ENCODE assay signal across 8 cellular contexts in genomic region chr5:171606414-171607024, GRCh38.
DNase-seq lines count a peak whose midpoint lies in the region; ATAC-seq and TF ChIP-seq lines count a peak whose summit lies in the region.

No MANE protein-coding gene starts in this region.

- no peak for DNase-seq in activated CD8-positive, alpha-beta T cell treated with anti-CD3 and anti-CD28 coated beads for 36 hours
- no peak for DNase-seq in activated CD8-positive, alpha-beta T cell treated with anti-CD3 and anti-CD28 coated beads, Interleukin-2, amount 10 ng/mL, durations not matched to agents 7 days and 5 days
- DNase-seq in MV-4-11 (lab: John Stamatoyannopoulos, UW) (peak; percentile 5), dermis blood vessel endothelial cell (peak; percentile 25)
- no peak for DNase-seq in stimulated activated naive CD8-positive, alpha-beta T cell treated with anti-CD3 and anti-CD28 coated beads, Interleukin-15, amount 100 ng/mL, for 72 hours

- POLR2A ChIA-PET in activated CD8-positive, alpha-beta T cell treated with anti-CD3 and anti-CD28 coated beads for 36 hours (lab: Charles Lee): interaction anchor here (0.6 kb wide), 1 partner anchor 1246 kb away, joined by 3 read pairs; no protein-coding TSS in a partner anchor
- POLR2A ChIA-PET in activated CD8-positive, alpha-beta T cell treated with anti-CD3 and anti-CD28 coated beads, Interleukin-2, amount 10 ng/mL, durations not matched to agents 7 days and 5 days (lab: Charles Lee): no interaction called here

- H3K9me3 Mint-ChIP-seq in activated CD8-positive, alpha-beta T cell treated with anti-CD3 and anti-CD28 coated beads for 36 hours: peaks cover 4% of the 10 kb centered on the region
- peaks cover 5% of the 10 kb centered on the region for H3K9me3 Mint-ChIP-seq in activated CD8-positive, alpha-beta T cell treated with anti-CD3 and anti-CD28 coated beads, Interleukin-2, amount 10 ng/mL, durations not matched to agents 7 days and 5 days (ENCODE audit: insufficient read depth)
- H3K9me3 Mint-ChIP-seq in stimulated activated naive CD8-positive, alpha-beta T cell treated with anti-CD3 and anti-CD28 coated beads, Interleukin-15, amount 100 ng/mL, for 72 hours: peaks cover 14 to 20% of the 10 kb centered on the region in 2 donors
- H3K9me3 Mint-ChIP-seq in activated T-helper 17 cell treated with anti-CD3 and anti-CD28 coated beads, Interleukin-2, amount 50 U/mL, for 72 hours: peaks cover 6% of the 10 kb centered on the region

- ATAC-seq in activated CD8-positive, alpha-beta T cell treated with anti-CD3 and anti-CD28 coated beads for 36 hours: no peak
- ATAC-seq in activated CD8-positive, alpha-beta T cell treated with anti-CD3 and anti-CD28 coated beads, Interleukin-2, amount 10 ng/mL, durations not matched to agents 7 days and 5 days: no peak
- ATAC-seq in stimulated activated naive CD8-positive, alpha-beta T cell treated with anti-CD3 and anti-CD28 coated beads, Interleukin-15, amount 100 ng/mL, for 72 hours: peak; percentile 55
- ATAC-seq in HG03432 (IDR thresholded peaks at IDR 0.05; ENCODE audit: unreplicated experiment) (no peak), GM18907 (IDR thresholded peaks at IDR 0.05; ENCODE audit: unreplicated experiment) (no peak)
- ATAC-seq in activated T-helper 17 cell treated with anti-CD3 and anti-CD28 coated beads, Interleukin-2, amount 50 U/mL, for 72 hours (replicated peaks): no peak

- peaks cover 2% of the 10 kb centered on the region for H3K4me1 Mint-ChIP-seq in activated CD8-positive, alpha-beta T cell treated with anti-CD3 and anti-CD28 coated beads for 36 hours (ENCODE audit: low read depth)
- H3K4me1 Mint-ChIP-seq in activated CD8-positive, alpha-beta T cell treated with anti-CD3 and anti-CD28 coated beads, Interleukin-2, amount 10 ng/mL, durations not matched to agents 7 days and 5 days (ENCODE audit: low read depth): no peaks in the 10 kb centered on the region
- H3K4me1 Mint-ChIP-seq in stimulated activated naive CD8-positive, alpha-beta T cell treated with anti-CD3 and anti-CD28 coated beads, Interleukin-15, amount 100 ng/mL, for 72 hours: peaks cover 5% of the 10 kb centered on the region
- H3K4me1 Mint-ChIP-seq in activated T-helper 17 cell treated with anti-CD3 and anti-CD28 coated beads, Interleukin-2, amount 50 U/mL, for 72 hours: no peaks in the 10 kb centered on the region

- peak; percentile 49 for TF ChIP-seq CTCF in activated CD8-positive, alpha-beta T cell treated with anti-CD3 and anti-CD28 coated beads for 36 hours (IDR thresholded peaks at IDR 0.05)

- H3K4me3 Mint-ChIP-seq in activated CD8-positive, alpha-beta T cell treated with anti-CD3 and anti-CD28 coated beads for 36 hours: no peak overlapping the region
- H3K4me3 Mint-ChIP-seq in activated CD8-positive, alpha-beta T cell treated with anti-CD3 and anti-CD28 coated beads, Interleukin-2, amount 10 ng/mL, durations not matched to agents 7 days and 5 days: no peak overlapping the region
- H3K4me3 Mint-ChIP-seq in stimulated activated naive CD8-positive, alpha-beta T cell treated with anti-CD3 and anti-CD28 coated beads, Interleukin-15, amount 100 ng/mL, for 72 hours: no peak overlapping the region
- no peak overlapping the region for H3K4me3 Mint-ChIP-seq in activated T-helper 17 cell treated with anti-CD3 and anti-CD28 coated beads, Interleukin-2, amount 50 U/mL, for 72 hours

- no peaks in the 10 kb centered on the region for H3K36me3 Mint-ChIP-seq in activated CD8-positive, alpha-beta T cell treated with anti-CD3 and anti-CD28 coated beads for 36 hours (ENCODE audit: low read depth)
- H3K36me3 Mint-ChIP-seq in activated CD8-positive, alpha-beta T cell treated with anti-CD3 and anti-CD28 coated beads, Interleukin-2, amount 10 ng/mL, durations not matched to agents 7 days and 5 days (ENCODE audit: low read depth): no peaks in the 10 kb centered on the region
- no peaks in the 10 kb centered on the region for H3K36me3 Mint-ChIP-seq in activated T-helper 17 cell treated with anti-CD3 and anti-CD28 coated beads, Interleukin-2, amount 50 U/mL, for 72 hours (ENCODE audit: low read depth)

- peaks cover 23% of the 10 kb centered on the region for H3K27me3 Mint-ChIP-seq in activated CD8-positive, alpha-beta T cell treated with anti-CD3 and anti-CD28 coated beads for 36 hours
- H3K27me3 Mint-ChIP-seq in activated CD8-positive, alpha-beta T cell treated with anti-CD3 and anti-CD28 coated beads, Interleukin-2, amount 10 ng/mL, durations not matched to agents 7 days and 5 days (ENCODE audit: low read depth): peaks cover 18% of the 10 kb centered on the region
- H3K27me3 Mint-ChIP-seq in stimulated activated naive CD8-positive, alpha-beta T cell treated with anti-CD3 and anti-CD28 coated beads, Interleukin-15, amount 100 ng/mL, for 72 hours: peaks cover 45% of the 10 kb centered on the region
- H3K27me3 Mint-ChIP-seq in activated T-helper 17 cell treated with anti-CD3 and anti-CD28 coated beads, Interleukin-2, amount 50 U/mL, for 72 hours: peaks cover 36% of the 10 kb centered on the region

- intact Hi-C loops in activated CD8-positive, alpha-beta T cell treated with anti-CD3 and anti-CD28 coated beads for 36 hours (cut with micrococcal nuclease): loop anchor here (10.0 kb wide), 1 partner anchor 192 kb away; the partner anchor contains the start of gene FGF18

- no peak overlapping the region for H3K27ac Mint-ChIP-seq in activated CD8-positive, alpha-beta T cell treated with anti-CD3 and anti-CD28 coated beads for 36 hours
- H3K27ac Mint-ChIP-seq in activated CD8-positive, alpha-beta T cell treated with anti-CD3 and anti-CD28 coated beads, Interleukin-2, amount 10 ng/mL, durations not matched to agents 7 days and 5 days: no peak overlapping the region
- no peak overlapping the region for H3K27ac Mint-ChIP-seq in stimulated activated naive CD8-positive, alpha-beta T cell treated with anti-CD3 and anti-CD28 coated beads, Interleukin-15, amount 100 ng/mL, for 72 hours
- no peak overlapping the region for H3K27ac Mint-ChIP-seq in activated T-helper 17 cell treated with anti-CD3 and anti-CD28 coated beads, Interleukin-2, amount 50 U/mL, for 72 hours

- CTCF ChIA-PET in activated CD8-positive, alpha-beta T cell treated with anti-CD3 and anti-CD28 coated beads for 36 hours (lab: Charles Lee): interaction anchor here (0.6 to 1.3 kb wide), 9 partner anchors 9 to 355 kb away, joined by 3 to 7 read pairs (median 4); no protein-coding TSS in a partner anchor
- CTCF ChIA-PET in activated CD8-positive, alpha-beta T cell treated with anti-CD3 and anti-CD28 coated beads, Interleukin-2, amount 10 ng/mL, durations not matched to agents 7 days and 5 days (lab: Charles Lee): interaction anchor here (1.8 kb wide), 1 partner anchor 188 kb away, joined by 6 read pairs; the partner anchor contains the start of gene FGF18

Comparison
In these comparisons a context has a peak if more than half of its experiments do, and no peak if none do; other contexts are left out.
1. DNase-seq: peak in MV-4-11 (single experiment) and dermis blood vessel endothelial cell (single experiment); none in activated CD8-positive, alpha-beta T cell treated with anti-CD3 and anti-CD28 coated beads for 36 hours (single experiment), activated CD8-positive, alpha-beta T cell treated with anti-CD3 and anti-CD28 coated beads, Interleukin-2, amount 10 ng/mL, durations not matched to agents 7 days and 5 days (single experiment) and stimulated activated naive CD8-positive, alpha-beta T cell treated with anti-CD3 and anti-CD28 coated beads, Interleukin-15, amount 100 ng/mL, for 72 hours (0 of 2).